Comparison of ENCODE assay signal across 26 cellular contexts in the genomic region with DNA sequence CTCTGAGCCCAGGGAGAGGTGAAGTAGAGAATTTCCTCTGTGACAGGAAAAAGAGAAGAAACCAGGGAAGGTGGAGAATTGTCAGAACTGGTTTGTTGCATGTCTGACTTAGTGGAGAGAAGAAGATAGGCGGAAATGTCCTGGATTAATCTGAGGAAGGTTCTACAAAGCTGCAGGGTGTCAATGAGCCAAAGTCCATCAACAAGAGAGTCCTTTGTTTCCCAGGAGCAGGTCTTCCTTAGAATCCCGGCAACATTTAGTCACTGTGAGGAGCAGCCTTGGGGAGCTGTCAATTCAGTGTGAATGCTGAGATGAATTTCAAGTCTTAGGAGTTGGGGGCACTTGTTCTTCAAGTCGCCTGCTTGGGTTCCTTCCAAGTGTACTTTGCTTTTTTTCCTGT.
"Had no signal": no experiment of that assay in that cellular context is flagged by ENCODE, and none has a peak within 500 bp of the region (broad histone marks: within the 10 kb centered on the region; RNA-seq: fewer than 3 reads in every experiment).

No MANE protein-coding gene starts in this region.

- H3K27me3 ChIP-seq: body of pancreas, foreskin keratinocyte, heart left ventricle, right atrium auricular region, suprapubic skin, upper lobe of right lung had no signal

- H3K27me3 Mint-ChIP-seq: activated CD8-positive, alpha-beta memory T cell treated with anti-CD3 and anti-CD28 coated beads, Interleukin-2, amount 10 ng/mL, durations not matched to agents 7 days and 5 days; activated naive CD4-positive, alpha-beta T cell treated with anti-CD3 and anti-CD28 coated beads, Interleukin-2, amount 50 U/mL, for 24 hours; T-helper 17 cell had no signal

- H3K27ac ChIP-seq: body of pancreas, foreskin keratinocyte, heart left ventricle, psoas muscle, right atrium auricular region, suprapubic skin, tibial artery, upper lobe of right lung had no signal

- H3K4me3 Mint-ChIP-seq: activated CD8-positive, alpha-beta memory T cell treated with anti-CD3 and anti-CD28 coated beads, Interleukin-2, amount 10 ng/mL, durations not matched to agents 7 days and 5 days; activated CD8-positive, alpha-beta T cell treated with anti-CD3 and anti-CD28 coated beads, Interleukin-2, amount 10 ng/mL, durations not matched to agents 7 days and 5 days; activated naive CD4-positive, alpha-beta T cell treated with anti-CD3 and anti-CD28 coated beads, Interleukin-2, amount 50 U/mL, for 24 hours; natural killer cell; T-helper 17 cell had no signal

- H3K4me1 Mint-ChIP-seq: activated CD8-positive, alpha-beta memory T cell treated with anti-CD3 and anti-CD28 coated beads, Interleukin-2, amount 10 ng/mL, durations not matched to agents 7 days and 5 days; activated naive CD4-positive, alpha-beta T cell treated with anti-CD3 and anti-CD28 coated beads, Interleukin-2, amount 50 U/mL, for 24 hours; natural killer cell; T-helper 17 cell had no signal

- H3K4me3 ChIP-seq: body of pancreas, heart left ventricle, psoas muscle, right atrium auricular region, suprapubic skin, tibial artery, upper lobe of right lung had no signal

- H3K9me3 Mint-ChIP-seq: activated naive CD4-positive, alpha-beta T cell treated with anti-CD3 and anti-CD28 coated beads, Interleukin-2, amount 50 U/mL, for 24 hours had no signal

- H3K4me1 ChIP-seq: body of pancreas, psoas muscle, right atrium auricular region, suprapubic skin, tibial artery, upper lobe of right lung had no signal

- DNase-seq: activated CD4-positive, alpha-beta T cell treated with anti-CD3 and anti-CD28 coated beads for 1 hour; activated CD4-positive, alpha-beta T cell treated with anti-CD3 and anti-CD28 coated beads, Interleukin-2, amount 50 U/mL, for 1 hour; activated CD8-positive, alpha-beta memory T cell treated with anti-CD3 and anti-CD28 coated beads, Interleukin-2, amount 10 ng/mL, durations not matched to agents 7 days and 5 days; activated CD8-positive, alpha-beta T cell treated with anti-CD3 and anti-CD28 coated beads, Interleukin-2, amount 10 ng/mL, durations not matched to agents 7 days and 5 days; activated T-cell treated with anti-CD3 and anti-CD28 coated beads, Interleukin-2, amount 50 U/mL, for 48 hours; anterior cingulate cortex; body of pancreas; cortex of kidney; heart left ventricle; left cardiac atrium; left ventricle myocardium superior; mammary epithelial cell; natural killer cell; psoas muscle; SK-N-SH; stimulated activated naive CD4-positive, alpha-beta T cell; SW 1271; T-helper 17 cell; tibial artery; upper lobe of right lung had no signal

- H3K27ac Mint-ChIP-seq: activated CD8-positive, alpha-beta memory T cell treated with anti-CD3 and anti-CD28 coated beads, Interleukin-2, amount 10 ng/mL, durations not matched to agents 7 days and 5 days; activated CD8-positive, alpha-beta T cell treated with anti-CD3 and anti-CD28 coated beads, Interleukin-2, amount 10 ng/mL, durations not matched to agents 7 days and 5 days; activated naive CD4-positive, alpha-beta T cell treated with anti-CD3 and anti-CD28 coated beads, Interleukin-2, amount 50 U/mL, for 24 hours; activated T-helper 2 cell treated with anti-CD3 and anti-CD28 coated beads, Interferon-gamma antibody, Interleukin-2, Interleukin-4, amounts not matched to agents 10 μg/mL and 5 μg/mL and 100 μg/mL, durations not matched to agents 14 hours and 24 hours and 36 hours; natural killer cell; T-helper 17 cell had no signal

- H3K9me3 ChIP-seq: body of pancreas, psoas muscle, upper lobe of right lung had no signal

- H3K36me3 Mint-ChIP-seq: activated naive CD4-positive, alpha-beta T cell treated with anti-CD3 and anti-CD28 coated beads, Interleukin-2, amount 50 U/mL, for 24 hours; natural killer cell had no signal

- ATAC-seq: activated CD8-positive, alpha-beta memory T cell treated with anti-CD3 and anti-CD28 coated beads, Interleukin-2, amount 10 ng/mL, durations not matched to agents 7 days and 5 days; activated CD8-positive, alpha-beta T cell treated with anti-CD3 and anti-CD28 coated beads, Interleukin-2, amount 10 ng/mL, durations not matched to agents 7 days and 5 days; body of pancreas; esophagus mucosa; heart left ventricle; left cardiac atrium; left ventricle myocardium superior; natural killer cell; psoas muscle; T-helper 17 cell; upper lobe of right lung had no signal

- H3K36me3 ChIP-seq: heart left ventricle, right atrium auricular region, suprapubic skin, tibial artery, upper lobe of right lung had no signal
